In the genomic region with DNA sequence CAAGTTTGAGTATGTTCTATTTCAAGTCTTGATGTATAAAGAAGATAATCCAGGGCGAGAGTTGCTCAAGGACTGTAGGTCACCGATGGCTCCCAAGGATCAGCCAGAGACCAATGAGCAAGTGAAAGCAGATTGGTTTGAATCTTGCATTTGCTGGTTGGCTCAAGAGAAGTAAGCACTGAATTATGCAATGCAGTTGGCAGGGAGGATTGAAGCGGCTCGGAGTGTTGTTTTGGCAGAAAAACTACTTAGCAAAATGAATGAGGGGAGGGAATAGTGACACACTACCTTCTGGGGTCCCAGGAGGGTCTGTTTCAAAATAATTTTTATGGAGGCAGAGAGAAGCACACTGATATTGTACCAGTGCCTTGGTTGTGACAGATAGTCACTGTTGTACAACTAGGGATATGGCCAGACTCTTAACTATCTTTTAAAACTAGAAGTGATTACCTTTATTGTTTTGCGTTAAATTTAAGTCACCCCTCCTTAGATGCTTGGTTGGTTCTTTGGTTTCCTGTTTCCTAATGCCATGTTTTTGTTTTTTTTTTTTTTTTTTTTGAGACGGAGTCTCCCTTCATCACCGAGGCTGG, we compare ENCODE assay signal across 1 cellular context.
A peak's percentile ranks its signal among the peaks of the same experiment; 100 is the strongest.
TF ChIP-seq lines count a peak whose summit lies in the region.

No MANE protein-coding gene starts in this region.

TF ChIP-seq in IMR-90, 13 proteins besides CTCF, POLR2A, EP300 and RAD21:
- TF ChIP-seq CEBPB (IDR thresholded peaks at IDR 0.05; ENCODE audit: low read depth, low read length): peak; percentile 57
- TF ChIP-seq RFX5 (IDR thresholded peaks at IDR 0.05; ENCODE audit: low read depth, low read length): peak; percentile 65
- no peak for TF ChIP-seq CHD1 (IDR thresholded peaks at IDR 0.05; ENCODE audit: low read depth, low read length)
- TF ChIP-seq, protein P1, sequence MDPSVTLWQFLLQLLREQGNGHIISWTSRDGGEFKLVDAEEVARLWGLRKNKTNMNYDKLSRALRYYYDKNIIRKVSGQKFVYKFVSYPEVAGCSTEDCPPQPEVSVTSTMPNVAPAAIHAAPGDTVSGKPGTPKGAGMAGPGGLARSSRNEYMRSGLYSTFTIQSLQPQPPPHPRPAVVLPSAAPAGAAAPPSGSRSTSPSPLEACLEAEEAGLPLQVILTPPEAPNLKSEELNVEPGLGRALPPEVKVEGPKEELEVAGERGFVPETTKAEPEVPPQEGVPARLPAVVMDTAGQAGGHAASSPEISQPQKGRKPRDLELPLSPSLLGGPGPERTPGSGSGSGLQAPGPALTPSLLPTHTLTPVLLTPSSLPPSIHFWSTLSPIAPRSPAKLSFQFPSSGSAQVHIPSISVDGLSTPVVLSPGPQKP (IDR thresholded peaks at IDR 0.05; ENCODE audit: borderline replicate concordance, low read depth, low read length): no peak
TF ChIP-seq in IMR-90: peak in this region for 2.
